ENCODE assay signal across 10 cellular contexts in the genomic region with DNA sequence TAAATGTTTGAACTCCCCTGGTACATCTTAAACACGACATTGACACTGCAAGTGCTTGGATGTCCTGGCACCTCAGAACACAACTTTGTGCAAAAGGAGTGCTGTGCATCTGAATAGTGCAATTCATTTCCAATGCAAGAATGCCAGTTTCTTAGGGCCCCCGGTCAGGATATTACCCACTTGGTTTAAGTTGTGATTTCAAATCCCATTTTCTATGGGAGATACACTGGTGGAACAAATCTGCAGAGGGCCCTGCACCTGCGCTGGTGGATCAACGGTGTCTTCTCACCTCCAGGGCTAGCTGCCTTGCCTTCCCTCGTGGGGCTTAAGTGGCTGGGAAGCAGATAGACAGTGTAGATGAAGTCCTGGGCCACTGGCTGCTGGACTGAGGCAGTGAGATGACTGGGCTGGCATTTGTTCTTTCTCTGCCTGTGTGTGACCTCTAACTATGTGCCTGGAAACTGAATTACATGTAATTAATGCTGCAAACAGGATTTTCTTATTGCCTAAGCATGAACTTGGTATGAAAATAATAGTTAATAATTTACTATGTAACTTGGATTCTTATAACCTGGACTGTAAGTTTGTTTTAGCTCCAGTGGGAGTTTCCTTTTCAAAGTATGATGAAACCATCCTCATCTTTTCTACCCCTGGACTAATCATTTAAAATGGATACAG. TPM values are rescaled to one million over a fixed set of nuclear protein-coding genes. Genes with fewer than 3 reads are reported as not detected.
DNase-seq lines count a peak whose midpoint lies in the region; ATAC-seq and TF ChIP-seq lines count a peak whose summit lies in the region.
"Had no signal": no experiment of that assay in that cellular context is flagged by ENCODE, and none has a peak within 500 bp of the region (broad histone marks: within the 10 kb centered on the region; RNA-seq: fewer than 3 reads in every experiment).

No MANE protein-coding gene starts in this region.

- 69% methylated on average over 5 of the region's 5 CpGs for whole genome bisulfite sequencing in hepatocyte (ENCODE audit: low lambda C conversion rate, missing lambda C conversion rate)

- H3K4me1 Mint-ChIP-seq in WTC11 (peaks cover 75% of the 10 kb centered on the region), progenitor cell of endocrine pancreas (ENCODE audit: low read depth) (peaks cover 27% of the 10 kb centered on the region)
- peaks cover 51 to 90% of the 10 kb centered on the region in 2 donors for H3K4me1 Mint-ChIP-seq in stimulated activated naive B cell treated with anti-CD40 and anti-IgM and Interleukin-4, amounts not matched to agents 10 μg/mL and 1 μg/mL and 100 μg/mL, for 72 hours

- TF ChIP-seq CTCF in WTC11 (IDR thresholded peaks at IDR 0.05) = no peak
- no peak for TF ChIP-seq CTCF in hepatocyte (IDR thresholded peaks at IDR 0.05; ENCODE audit: poor library complexity)
- TF ChIP-seq CTCF in progenitor cell of endocrine pancreas (IDR thresholded peaks at IDR 0.05; ENCODE audit: unreplicated experiment) = no peak

- H3K27me3 Mint-ChIP-seq in WTC11 (ENCODE audit: low read depth) (no peaks in the 10 kb centered on the region), progenitor cell of endocrine pancreas (no peaks in the 10 kb centered on the region)
- H3K27me3 Mint-ChIP-seq in stimulated activated naive B cell treated with anti-CD40 and anti-IgM and Interleukin-4, amounts not matched to agents 10 μg/mL and 1 μg/mL and 100 μg/mL, for 72 hours = no peaks in the 10 kb centered on the region

- H3K9me3 ChIP-seq in hepatocyte (ENCODE audit: low read depth) = no peaks in the 10 kb centered on the region
- H3K9me3 ChIP-seq: tibial nerve had no signal

- peak overlapping the region; percentile 45 for H3K4me2 ChIP-seq in hepatocyte

- peaks cover 39% of the 10 kb centered on the region for H3K36me3 Mint-ChIP-seq in WTC11
- H3K36me3 Mint-ChIP-seq in progenitor cell of endocrine pancreas (ENCODE audit: insufficient read depth) = peaks cover 27% of the 10 kb centered on the region
- peaks cover 44 to 63% of the 10 kb centered on the region in 2 donors for H3K36me3 Mint-ChIP-seq in stimulated activated naive B cell treated with anti-CD40 and anti-IgM and Interleukin-4, amounts not matched to agents 10 μg/mL and 1 μg/mL and 100 μg/mL, for 72 hours

- CTCF ChIA-PET in WTC11 (lab: Charles Lee) = interaction anchor here (0.9 kb wide), 1 partner anchor 79 kb away, joined by 3 read pairs; no protein-coding TSS in a partner anchor

- POLR2A ChIA-PET in WTC11 (lab: Charles Lee) = no interaction called here

- H3K27ac Mint-ChIP-seq in WTC11 = no peak overlapping the region
- H3K27ac Mint-ChIP-seq in progenitor cell of endocrine pancreas = peak overlapping the region; percentile 39
- H3K27ac Mint-ChIP-seq in stimulated activated naive B cell treated with anti-CD40 and anti-IgM and Interleukin-4, amounts not matched to agents 10 μg/mL and 1 μg/mL and 100 μg/mL, for 72 hours = no peak overlapping the region

- ATAC-seq in WTC11 (no peak), HG02970 (IDR thresholded peaks at IDR 0.05; ENCODE audit: low FRiP score, unreplicated experiment) (no peak)
- ATAC-seq in stimulated activated naive B cell treated with anti-CD40 and anti-IgM and Interleukin-4, amounts not matched to agents 10 μg/mL and 1 μg/mL and 100 μg/mL, for 72 hours (replicated peaks) = no peak

- H3K79me2 ChIP-seq in hepatocyte = peaks cover 99% of the 10 kb centered on the region

- H3K9me2 ChIP-seq in hepatocyte (replicated peaks; ENCODE audit: insufficient read depth) = no peaks in the 10 kb centered on the region

- H3K27ac ChIP-seq in hepatocyte = no peak overlapping the region
- H3K27ac ChIP-seq: tibial nerve had no signal

- peaks cover 99% of the 10 kb centered on the region for H4K20me1 ChIP-seq in hepatocyte (ENCODE audit: insufficient read depth, poor library complexity, severe bottlenecking)

- H3K4me1 ChIP-seq in hepatocyte (ENCODE audit: insufficient read depth) = peaks cover 26% of the 10 kb centered on the region

- no peaks in the 10 kb centered on the region for H3K9me3 Mint-ChIP-seq in WTC11
- no peaks in the 10 kb centered on the region for H3K9me3 Mint-ChIP-seq in progenitor cell of endocrine pancreas (ENCODE audit: low read depth)
- H3K9me3 Mint-ChIP-seq in stimulated activated naive B cell treated with anti-CD40 and anti-IgM and Interleukin-4, amounts not matched to agents 10 μg/mL and 1 μg/mL and 100 μg/mL, for 72 hours = no peaks in the 10 kb centered on the region

- H3K27me3 ChIP-seq in hepatocyte = no peaks in the 10 kb centered on the region
- H3K27me3 ChIP-seq: tibial nerve had no signal

- H3K36me3 ChIP-seq in hepatocyte (replicated peaks; ENCODE audit: insufficient read depth, low read depth) = no peaks in the 10 kb centered on the region

- DNase-seq in Caki2 (ENCODE audit: low read depth) (peak; percentile 56), WTC11 (ENCODE audit: low spot score) (no peak), hepatocyte (ENCODE audit: low spot score) (no peak), progenitor cell of endocrine pancreas (ENCODE audit: low spot score, unreplicated experiment) (no peak), D341Med (ENCODE audit: low spot score) (no peak), GF-D8 (lab: John Stamatoyannopoulos, UW) (no peak)
- DNase-seq in stimulated activated naive B cell treated with anti-CD40 and anti-IgM and Interleukin-4, amounts not matched to agents 10 μg/mL and 1 μg/mL and 100 μg/mL, for 72 hours = no peak
- DNase-seq: NCI-H69 had no signal

- in situ Hi-C loops in Caki2 (cut with HindIII; ENCODE audit: low pct_unique_long_range_greater_than_20kb, low sequenced_read_pairs) = no loop called here

- no peak overlapping the region for H3K4me3 ChIP-seq in hepatocyte
- H3K4me3 ChIP-seq: tibial nerve had no signal

- H2AFZ ChIP-seq in hepatocyte = no peak overlapping the region

- H3K4me3 Mint-ChIP-seq in WTC11 (no peak overlapping the region), progenitor cell of endocrine pancreas (ENCODE audit: low read depth) (no peak overlapping the region)
- H3K4me3 Mint-ChIP-seq in stimulated activated naive B cell treated with anti-CD40 and anti-IgM and Interleukin-4, amounts not matched to agents 10 μg/mL and 1 μg/mL and 100 μg/mL, for 72 hours = no peak overlapping the region

TF ChIP-seq in WTC11, 78 proteins besides CTCF, POLR2A, EP300 and RAD21:
- TF ChIP-seq, protein P1, sequence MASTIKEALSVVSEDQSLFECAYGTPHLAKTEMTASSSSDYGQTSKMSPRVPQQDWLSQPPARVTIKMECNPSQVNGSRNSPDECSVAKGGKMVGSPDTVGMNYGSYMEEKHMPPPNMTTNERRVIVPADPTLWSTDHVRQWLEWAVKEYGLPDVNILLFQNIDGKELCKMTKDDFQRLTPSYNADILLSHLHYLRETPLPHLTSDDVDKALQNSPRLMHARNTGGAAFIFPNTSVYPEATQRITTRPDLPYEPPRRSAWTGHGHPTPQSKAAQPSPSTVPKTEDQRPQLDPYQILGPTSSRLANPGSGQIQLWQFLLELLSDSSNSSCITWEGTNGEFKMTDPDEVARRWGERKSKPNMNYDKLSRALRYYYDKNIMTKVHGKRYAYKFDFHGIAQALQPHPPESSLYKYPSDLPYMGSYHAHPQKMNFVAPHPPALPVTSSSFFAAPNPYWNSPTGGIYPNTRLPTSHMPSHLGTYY (CRISPR knock-in tag; IDR thresholded peaks at IDR 0.05) = no peak
- peak; percentile 75 for TF ChIP-seq GABPB1 (CRISPR knock-in tag; IDR thresholded peaks at IDR 0.05)
- TF ChIP-seq, protein P2, sequence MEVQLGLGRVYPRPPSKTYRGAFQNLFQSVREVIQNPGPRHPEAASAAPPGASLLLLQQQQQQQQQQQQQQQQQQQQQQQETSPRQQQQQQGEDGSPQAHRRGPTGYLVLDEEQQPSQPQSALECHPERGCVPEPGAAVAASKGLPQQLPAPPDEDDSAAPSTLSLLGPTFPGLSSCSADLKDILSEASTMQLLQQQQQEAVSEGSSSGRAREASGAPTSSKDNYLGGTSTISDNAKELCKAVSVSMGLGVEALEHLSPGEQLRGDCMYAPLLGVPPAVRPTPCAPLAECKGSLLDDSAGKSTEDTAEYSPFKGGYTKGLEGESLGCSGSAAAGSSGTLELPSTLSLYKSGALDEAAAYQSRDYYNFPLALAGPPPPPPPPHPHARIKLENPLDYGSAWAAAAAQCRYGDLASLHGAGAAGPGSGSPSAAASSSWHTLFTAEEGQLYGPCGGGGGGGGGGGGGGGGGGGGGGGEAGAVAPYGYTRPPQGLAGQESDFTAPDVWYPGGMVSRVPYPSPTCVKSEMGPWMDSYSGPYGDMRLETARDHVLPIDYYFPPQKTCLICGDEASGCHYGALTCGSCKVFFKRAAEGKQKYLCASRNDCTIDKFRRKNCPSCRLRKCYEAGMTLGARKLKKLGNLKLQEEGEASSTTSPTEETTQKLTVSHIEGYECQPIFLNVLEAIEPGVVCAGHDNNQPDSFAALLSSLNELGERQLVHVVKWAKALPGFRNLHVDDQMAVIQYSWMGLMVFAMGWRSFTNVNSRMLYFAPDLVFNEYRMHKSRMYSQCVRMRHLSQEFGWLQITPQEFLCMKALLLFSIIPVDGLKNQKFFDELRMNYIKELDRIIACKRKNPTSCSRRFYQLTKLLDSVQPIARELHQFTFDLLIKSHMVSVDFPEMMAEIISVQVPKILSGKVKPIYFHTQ (CRISPR knock-in tag; IDR thresholded peaks at IDR 0.05) = 0 out of 2 replicates have a peak, but pooled peaks have one; percentile 36
- TF ChIP-seq SOX15 (CRISPR knock-in tag; IDR thresholded peaks at IDR 0.05) = no peak
TF ChIP-seq in WTC11: peak in this region for 2.

RNA-seq across cellular contexts. Expression of a gene that starts 20.9 kb away (rescaled TPM):
- total RNA-seq in Caki2 (2014; rRNA removed; shearing (Covaris generic); ENCODE audit: low replicate concordance) = 37.4 and 48.2 TPM in 2 replicates
- total RNA-seq in WTC11 (2021) (54.3 to 59.1 TPM (median 56.4 TPM) in 3 replicates), hepatocyte (58.4 and 69.0 TPM in 2 replicates), progenitor cell of endocrine pancreas (77.6 and 79.7 TPM in 2 replicates)
- polyA plus RNA-seq in hepatocyte = 20.2 and 21.4 TPM in 2 replicates
